Comparison of ENCODE assay signal across 1 cellular context in genomic region chr9:72524820-72525539, GRCh38.
TF ChIP-seq lines count a peak whose summit lies in the region.

No MANE protein-coding gene starts in this region.

TF ChIP-seq in GM23338, 12 proteins besides CTCF, POLR2A, EP300 and RAD21 (continued from another document):
- TF ChIP-seq REST (IDR thresholded peaks at IDR 0.05; ENCODE audit: unreplicated experiment): no peak
- no peak for TF ChIP-seq ETS1 (IDR thresholded peaks at IDR 0.05)
- no peak for TF ChIP-seq EZH2 (IDR thresholded peaks at IDR 0.05; ENCODE audit: low read depth, unreplicated experiment)
- TF ChIP-seq STAT1 (IDR thresholded peaks at IDR 0.05; ENCODE audit: unreplicated experiment): no peak
- no peak for TF ChIP-seq NANOG (IDR thresholded peaks at IDR 0.05; ENCODE audit: borderline replicate concordance)
- no peak for TF ChIP-seq ZNF114 (CRISPR knock-in tag; IDR thresholded peaks at IDR 0.05)
- no peak for TF ChIP-seq ZNF462 (CRISPR knock-in tag; IDR thresholded peaks at IDR 0.05)
TF ChIP-seq in GM23338: peak in this region for 0.
